12 cellular contexts compared by ENCODE assay signal in the genomic region with DNA sequence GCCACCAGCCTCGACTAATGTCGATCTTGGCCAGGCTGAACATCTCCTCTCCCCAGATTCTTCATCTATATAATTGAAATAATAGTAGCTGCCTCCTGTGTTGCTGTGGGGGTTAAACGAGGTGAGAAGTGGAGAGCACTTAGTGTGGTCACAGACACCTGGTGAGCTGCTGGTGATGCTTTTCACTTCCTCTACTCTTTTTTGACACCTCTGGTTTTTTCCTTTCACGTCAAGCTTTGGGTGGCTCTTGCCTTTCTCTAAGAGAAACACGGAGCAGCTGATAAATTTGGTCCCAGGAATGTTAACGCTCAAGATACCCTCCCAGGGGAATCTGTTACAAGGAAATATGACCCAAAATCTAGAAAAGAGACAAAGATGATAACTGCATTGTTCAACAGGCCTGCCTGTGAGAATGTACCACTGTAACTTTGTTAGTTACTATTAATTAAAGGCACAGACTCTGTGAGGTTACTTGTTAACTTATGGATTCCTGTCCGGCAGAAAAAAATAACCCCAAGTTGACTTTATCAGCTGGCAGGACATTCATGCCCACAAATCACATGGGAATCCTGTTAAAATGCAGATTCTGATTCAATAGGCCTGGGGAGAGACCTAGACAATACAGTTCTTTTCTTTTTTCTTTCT. TPM values are rescaled to one million over a fixed set of nuclear protein-coding genes. Genes with fewer than 3 reads are reported as not detected.
DNase-seq lines count a peak whose midpoint lies in the region; ATAC-seq and TF ChIP-seq lines count a peak whose summit lies in the region.
"Had no signal": no experiment of that assay in that cellular context is flagged by ENCODE, and none has a peak within 500 bp of the region (broad histone marks: within the 10 kb centered on the region; RNA-seq: fewer than 3 reads in every experiment).

No MANE protein-coding gene starts in this region.

- CTCF ChIA-PET in activated CD4-positive, alpha-beta T cell treated with anti-CD3 and anti-CD28 coated beads for 36 hours (lab: Charles Lee), result interaction anchor here (0.7 to 1.3 kb wide), 2 partner anchors 13 to 597 kb away, joined by 3 to 4 read pairs; no protein-coding TSS in a partner anchor

- no peaks in the 10 kb centered on the region for H3K9me3 ChIP-seq in BLaER1 treated with 17β-estradiol and CSF1 and Interleukin-3, amounts not matched to agents 10 nM and 100 nM (replicated peaks in 1 of 11)
- no peaks in the 10 kb centered on the region for H3K9me3 ChIP-seq in right atrium auricular region
- H3K9me3 ChIP-seq: neutrophil had no signal

- ATAC-seq in GM19324 (IDR thresholded peaks at IDR 0.05; ENCODE audit: low FRiP score, unreplicated experiment) (peak; percentile 83), HG02678 (IDR thresholded peaks at IDR 0.05; ENCODE audit: unreplicated experiment) (peak; percentile 92), HG03521 (IDR thresholded peaks at IDR 0.05; ENCODE audit: unreplicated experiment) (peak; percentile 71)
- no peak for ATAC-seq in activated CD4-positive, alpha-beta T cell treated with anti-CD3 and anti-CD28 coated beads for 36 hours
- ATAC-seq: activated CD4-positive, CD25-positive, alpha-beta regulatory T cell treated with anti-CD3 and anti-CD28 coated beads, Interleukin-2, amount 50 U/mL, for 24 hours had no signal

- no peak overlapping the region for H3K9ac ChIP-seq in BLaER1 treated with 17β-estradiol and CSF1 and Interleukin-3, amounts not matched to agents 10 nM and 100 nM

- no peak overlapping the region for H3K4me3 Mint-ChIP-seq in activated CD4-positive, alpha-beta T cell treated with anti-CD3 and anti-CD28 coated beads for 36 hours

- no peak for TF ChIP-seq CTCF in right atrium auricular region (IDR thresholded peaks at IDR 0.05)

- peaks cover 15 to 37% (median 31%) of the 10 kb centered on the region in 10 experiments for H3K4me1 ChIP-seq in BLaER1 treated with 17β-estradiol and CSF1 and Interleukin-3, amounts not matched to agents 10 nM and 100 nM
- H3K4me1 ChIP-seq in right atrium auricular region, result peaks cover 0 to 20% of the 10 kb centered on the region in 2 donors

- no peaks in the 10 kb centered on the region for H3K9me3 Mint-ChIP-seq in activated CD4-positive, alpha-beta T cell treated with anti-CD3 and anti-CD28 coated beads for 36 hours (ENCODE audit: low read depth)

- H3K4me3 ChIP-seq in BLaER1 treated with 17β-estradiol and CSF1 and Interleukin-3, amounts not matched to agents 10 nM and 100 nM, result no peak overlapping the region
- H3K4me3 ChIP-seq in right atrium auricular region, result no peak overlapping the region

- no peaks in the 10 kb centered on the region for H3K36me3 Mint-ChIP-seq in activated CD4-positive, alpha-beta T cell treated with anti-CD3 and anti-CD28 coated beads for 36 hours (ENCODE audit: low read depth)

- H3K36me3 ChIP-seq in BLaER1 treated with 17β-estradiol and CSF1 and Interleukin-3, amounts not matched to agents 10 nM and 100 nM, result no peaks in the 10 kb centered on the region
- no peaks in the 10 kb centered on the region for H3K36me3 ChIP-seq in right atrium auricular region
- H3K36me3 ChIP-seq: neutrophil had no signal

- POLR2A ChIA-PET in activated CD4-positive, alpha-beta T cell treated with anti-CD3 and anti-CD28 coated beads for 36 hours (lab: Charles Lee), result no interaction called here

- H3K27ac ChIP-seq in BLaER1 treated with 17β-estradiol and CSF1 and Interleukin-3, amounts not matched to agents 10 nM and 100 nM, result no peak overlapping the region
- H3K27ac ChIP-seq in right atrium auricular region, result no peak overlapping the region
- H3K27ac ChIP-seq: neutrophil had no signal

- H4K20me1 ChIP-seq in BLaER1 treated with 17β-estradiol and CSF1 and Interleukin-3, amounts not matched to agents 10 nM and 100 nM, result no peaks in the 10 kb centered on the region

- peak overlapping the region in 8 of 11 experiments; percentile 16 to 51 (median 34); a peak in 15 of 22 replicates for H3K4me2 ChIP-seq in BLaER1 treated with 17β-estradiol and CSF1 and Interleukin-3, amounts not matched to agents 10 nM and 100 nM

- intact Hi-C loops in activated CD4-positive, alpha-beta T cell treated with anti-CD3 and anti-CD28 coated beads for 36 hours (cut with DNase I, micrococcal nuclease), result no loop called here

- peaks cover 0 to 32% (median 0%) of the 10 kb centered on the region in 11 experiments; a peak in 4 of 22 replicates for H3K27me3 ChIP-seq in BLaER1 treated with 17β-estradiol and CSF1 and Interleukin-3, amounts not matched to agents 10 nM and 100 nM
- H3K27me3 ChIP-seq in right atrium auricular region, result no peaks in the 10 kb centered on the region
- H3K27me3 ChIP-seq: neutrophil had no signal

- H3K27ac Mint-ChIP-seq in activated CD4-positive, alpha-beta T cell treated with anti-CD3 and anti-CD28 coated beads for 36 hours, result no peak overlapping the region

- no peaks in the 10 kb centered on the region for H3K27me3 Mint-ChIP-seq in activated CD4-positive, alpha-beta T cell treated with anti-CD3 and anti-CD28 coated beads for 36 hours

- no peaks in the 10 kb centered on the region for H3K4me1 Mint-ChIP-seq in activated CD4-positive, alpha-beta T cell treated with anti-CD3 and anti-CD28 coated beads for 36 hours

- DNase-seq in stimulated activated CD4-positive, alpha-beta T cell treated with anti-CD3 and anti-CD28 coated beads, Interleukin-2, amount 100 ng/mL, for 24 hours, result no peak
- no peak for DNase-seq in right atrium auricular region (ENCODE audit: low spot score)
- no peak for DNase-seq in activated CD4-positive, CD25-positive, alpha-beta regulatory T cell (lab: John Stamatoyannopoulos, UW)
- DNase-seq in activated CD4-positive, alpha-beta T cell treated with anti-CD3 and anti-CD28 coated beads for 36 hours, result no peak
- DNase-seq: stimulated activated CD4-positive, alpha-beta T cell treated with anti-CD3 and anti-CD28 coated beads, Interleukin-4, amount 100 ng/mL, for 24 hours had no signal

RNA-seq across cellular contexts. Expression of a gene that starts 9.5 kb away (rescaled TPM):
- under 1 TPM in 1 of 2 donors, not detected in 1; 0.47 TPM for total RNA-seq in right atrium auricular region
- total RNA-seq in activated CD4-positive, alpha-beta T cell treated with anti-CD3 and anti-CD28 coated beads for 36 hours, result not detected
- total RNA-seq: H4 had no signal
